ENCODE assay signal across 13 cellular contexts in genomic region chr1:25541889-25542658, GRCh38. TPM values are rescaled to one million over a fixed set of nuclear protein-coding genes. Genes with fewer than 3 reads are reported as not detected.
A peak's percentile ranks its signal among the peaks of the same experiment; 100 is the strongest.
DNase-seq lines count a peak whose midpoint lies in the region; ATAC-seq and TF ChIP-seq lines count a peak whose summit lies in the region.
"Had no signal": no experiment of that assay in that cellular context is flagged by ENCODE, and none has a peak within 500 bp of the region (broad histone marks: within the 10 kb centered on the region; RNA-seq: fewer than 3 reads in every experiment).

No MANE protein-coding gene starts in this region.

- ATAC-seq in T-cell (replicated peaks in 1 of 4) (no peak), HG02642 (IDR thresholded peaks at IDR 0.05; ENCODE audit: poor library complexity, unreplicated experiment) (no peak)
- ATAC-seq in effector memory CD8-positive, alpha-beta T cell (replicated peaks), result no peak
- ATAC-seq: lower lobe of right lung had no signal

- H3K36me3 Mint-ChIP-seq in activated CD4-positive, alpha-beta T cell treated with anti-CD3 and anti-CD28 coated beads, Interleukin-2, amount 10 ng/mL, durations not matched to agents 24 days and 14 days (ENCODE audit: low read depth), result no peaks in the 10 kb centered on the region
- H3K36me3 Mint-ChIP-seq in T-cell (peaks cover 2% of the 10 kb centered on the region), osteocyte (ENCODE audit: unreplicated experiment) (no peaks in the 10 kb centered on the region)
- H3K36me3 Mint-ChIP-seq in effector memory CD8-positive, alpha-beta T cell (ENCODE audit: insufficient read depth), result peaks cover 6% of the 10 kb centered on the region

- intact Hi-C loops in activated CD4-positive, alpha-beta T cell treated with anti-CD3 and anti-CD28 coated beads, Interleukin-2, amount 10 ng/mL, durations not matched to agents 24 days and 14 days (cut with micrococcal nuclease), result no loop called here

- H3K9me3 Mint-ChIP-seq in activated CD4-positive, alpha-beta T cell treated with anti-CD3 and anti-CD28 coated beads, Interleukin-2, amount 10 ng/mL, durations not matched to agents 24 days and 14 days, result no peaks in the 10 kb centered on the region
- no peaks in the 10 kb centered on the region for H3K9me3 Mint-ChIP-seq in T-cell
- H3K9me3 Mint-ChIP-seq in effector memory CD8-positive, alpha-beta T cell, result no peaks in the 10 kb centered on the region
- H3K9me3 Mint-ChIP-seq in osteocyte (ENCODE audit: unreplicated experiment), result no peaks in the 10 kb centered on the region
- H3K9me3 Mint-ChIP-seq: activated T-cell treated with anti-CD3 and anti-CD28 coated beads, Interleukin-2, amount 50 U/mL, for 24 hours had no signal

- peaks cover 25% of the 10 kb centered on the region for H3K27me3 Mint-ChIP-seq in activated CD4-positive, alpha-beta T cell treated with anti-CD3 and anti-CD28 coated beads, Interleukin-2, amount 10 ng/mL, durations not matched to agents 24 days and 14 days
- H3K27me3 Mint-ChIP-seq in T-cell (no peaks in the 10 kb centered on the region), osteocyte (ENCODE audit: unreplicated experiment) (no peaks in the 10 kb centered on the region)
- no peaks in the 10 kb centered on the region for H3K27me3 Mint-ChIP-seq in effector memory CD8-positive, alpha-beta T cell
- H3K27me3 Mint-ChIP-seq: activated T-cell treated with anti-CD3 and anti-CD28 coated beads, Interleukin-2, amount 50 U/mL, for 24 hours had no signal

- H3K27ac Mint-ChIP-seq in activated CD4-positive, alpha-beta T cell treated with anti-CD3 and anti-CD28 coated beads, Interleukin-2, amount 10 ng/mL, durations not matched to agents 24 days and 14 days, result no peak overlapping the region
- H3K27ac Mint-ChIP-seq in T-cell (peak overlapping the region; percentile 65 to 86), osteocyte (ENCODE audit: unreplicated experiment) (no peak overlapping the region)
- peak overlapping the region; percentile 26 to 38 for H3K27ac Mint-ChIP-seq in effector memory CD8-positive, alpha-beta T cell

- peaks cover 23% of the 10 kb centered on the region for H3K4me1 Mint-ChIP-seq in activated CD4-positive, alpha-beta T cell treated with anti-CD3 and anti-CD28 coated beads, Interleukin-2, amount 10 ng/mL, durations not matched to agents 24 days and 14 days
- H3K4me1 Mint-ChIP-seq in T-cell (peaks cover 30 to 37% (median 32%) of the 10 kb centered on the region in 3 donors), osteocyte (ENCODE audit: unreplicated experiment) (peaks cover 18% of the 10 kb centered on the region)
- H3K4me1 Mint-ChIP-seq in effector memory CD8-positive, alpha-beta T cell (ENCODE audit: low read depth in 2 of 2), result peaks cover 24 to 25% of the 10 kb centered on the region in 2 donors

- no peak for TF ChIP-seq CTCF in osteocyte (IDR thresholded peaks at IDR 0.05)

- CTCF ChIA-PET in T-cell (lab: Charles Lee), result no interaction called here

- DNase-seq in activated CD4-positive, alpha-beta T cell treated with anti-CD3 and anti-CD28 coated beads, Interleukin-2, amount 10 ng/mL, durations not matched to agents 24 days and 14 days, result no peak
- DNase-seq in activated CD4-positive, alpha-beta T cell treated with anti-CD3 and anti-CD28 coated beads, Interleukin-2, amount 50 U/mL, for 1 hour, result no peak
- DNase-seq in T-cell (no peak), osteocyte (ENCODE audit: extremely low spot score, unreplicated experiment) (no peak), NCI-H1436 treated with DMSO at 0.1 percent for 48 hours (lab: John Stamatoyannopoulos, UW) (no peak), hippocampal formation (lab: John Stamatoyannopoulos, UW) (no peak)
- no peak for DNase-seq in effector memory CD8-positive, alpha-beta T cell
- DNase-seq: activated T-cell treated with anti-CD3 and anti-CD28 coated beads, Interleukin-2, amount 50 U/mL, for 24 hours; Kasumi-1; lower lobe of right lung; NCI-H146; NCI-H345 had no signal

- H3K4me3 Mint-ChIP-seq in activated CD4-positive, alpha-beta T cell treated with anti-CD3 and anti-CD28 coated beads, Interleukin-2, amount 10 ng/mL, durations not matched to agents 24 days and 14 days, result peak overlapping the region; percentile 50
- peak overlapping the region; percentile 69 to 94 (median 73) for H3K4me3 Mint-ChIP-seq in T-cell
- H3K4me3 Mint-ChIP-seq in effector memory CD8-positive, alpha-beta T cell, result peak overlapping the region; percentile 87 to 88
- H3K4me3 Mint-ChIP-seq in osteocyte (ENCODE audit: unreplicated experiment), result peak overlapping the region; percentile 51

- POLR2A ChIA-PET in T-cell (lab: Charles Lee), result no interaction called here

RNA-seq across cellular contexts. Expression of gene LDLRAP1, which starts 1.3 kb away (rescaled TPM):
- total RNA-seq in activated CD4-positive, alpha-beta T cell treated with anti-CD3 and anti-CD28 coated beads, Interleukin-2, amount 10 ng/mL, durations not matched to agents 24 days and 14 days, result 6.1 TPM in 2 replicates
- total RNA-seq in T-cell (100 to 1,000 TPM; 143 to 298 (median 222) TPM), osteocyte (31.3 and 34.3 TPM in 2 replicates)

Comparison
In these comparisons a context has a peak if more than half of its experiments do, and no peak if none do; other contexts are left out.
1. H3K27ac Mint-ChIP-seq: peak in T-cell (2 of 2) and effector memory CD8-positive, alpha-beta T cell (2 of 2); none in activated CD4-positive, alpha-beta T cell treated with anti-CD3 and anti-CD28 coated beads, Interleukin-2, amount 10 ng/mL, durations not matched to agents 24 days and 14 days (single experiment) and osteocyte (single experiment).
2. Peak in every context shown above with its lines, with median percentiles within 50 percentile points of each other: H3K4me3 Mint-ChIP-seq.